1 cellular context compared by ENCODE assay signal in genomic region chr1:20109223-20109856, GRCh38.
TF ChIP-seq lines count a peak whose summit lies in the region.

No MANE protein-coding gene starts in this region.

TF ChIP-seq in K562, 482 proteins besides CTCF, POLR2A, EP300 and RAD21:
- TF ChIP-seq, protein P1, sequence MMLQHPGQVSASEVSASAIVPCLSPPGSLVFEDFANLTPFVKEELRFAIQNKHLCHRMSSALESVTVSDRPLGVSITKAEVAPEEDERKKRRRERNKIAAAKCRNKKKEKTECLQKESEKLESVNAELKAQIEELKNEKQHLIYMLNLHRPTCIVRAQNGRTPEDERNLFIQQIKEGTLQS (IDR thresholded peaks at IDR 0.05), result 0 out of 2 replicates have a peak, but pooled peaks have one; percentile 23
- TF ChIP-seq, protein P1 (CRISPR knock-in tag; conservative IDR thresholded peaks at IDR 0.05), result no peak
- TF ChIP-seq FOSL1 (tag; conservative IDR thresholded peaks at IDR 0.05) (peak; percentile 60; the same call in 1 of the 2 replicates), HMGN3 (IDR thresholded peaks at IDR 0.05; ENCODE audit: borderline replicate concordance, extremely low read depth, insufficient read length, low read depth, low read length) (no peak)
